In genomic region chrX:3680459-3680858, GRCh38 we compare ENCODE assay signal across 28 cellular contexts.
"Had no signal": no experiment of that assay in that cellular context is flagged by ENCODE, and none has a peak within 500 bp of the region (broad histone marks: within the 10 kb centered on the region; RNA-seq: fewer than 3 reads in every experiment).

No MANE protein-coding gene starts in this region.

- ATAC-seq: activated CD4-positive, alpha-beta T cell treated with anti-CD3 and anti-CD28 coated beads for 36 hours; activated CD8-positive, alpha-beta T cell treated with anti-CD3 and anti-CD28 coated beads for 36 hours; body of pancreas had no signal

- H3K27me3 Mint-ChIP-seq: activated CD4-positive, alpha-beta T cell treated with anti-CD3 and anti-CD28 coated beads for 36 hours; activated CD8-positive, alpha-beta T cell treated with anti-CD3 and anti-CD28 coated beads for 36 hours; activated naive CD8-positive, alpha-beta T cell treated with anti-CD3 and anti-CD28 coated beads, Interleukin-2, amount 10 ng/mL, durations not matched to agents 7 days and 5 days had no signal

- H3K9me3 Mint-ChIP-seq: activated CD8-positive, alpha-beta T cell treated with anti-CD3 and anti-CD28 coated beads for 36 hours; activated naive CD8-positive, alpha-beta T cell treated with anti-CD3 and anti-CD28 coated beads, Interleukin-2, amount 10 ng/mL, durations not matched to agents 7 days and 5 days; T-helper 1 cell treated with Interleukin-12 subunit alpha and Interleukin-12 subunit beta and Interleukin-4 antibody, amounts not matched to agents 30 μg/mL and 1 μg/mL, for 36 hours had no signal

- DNase-seq: activated CD4-positive, alpha-beta T cell treated with anti-CD3 and anti-CD28 coated beads for 36 hours; activated CD8-positive, alpha-beta memory T cell treated with anti-CD3 and anti-CD28 coated beads, Interleukin-2, amount 50 U/mL, for 48 hours; activated CD8-positive, alpha-beta T cell treated with anti-CD3 and anti-CD28 coated beads for 36 hours; activated naive CD4-positive, alpha-beta T cell treated with anti-CD3 and anti-CD28 coated beads, Interleukin-2, amount 50 U/mL, for 16 hours; activated naive CD8-positive, alpha-beta T cell treated with anti-CD3 and anti-CD28 coated beads, Interleukin-2, amount 10 ng/mL, durations not matched to agents 7 days and 5 days; activated T-cell treated with anti-CD3 and anti-CD28 coated beads, Interleukin-2, amount 50 U/mL, for 1 hour; adrenal gland; anterior cingulate cortex; body of pancreas; central memory CD4-positive, alpha-beta T cell; MG63; MV-4-11; NCI-H1092 treated with DMSO at 0.1 percent for 48 hours; NCI-H1417 treated with DMSO at 0.1 percent for 48 hours; NCI-H1694; NCI-H2029; NCI-H2107; NCI-H2171 treated with DMSO at 0.1 percent for 48 hours; NCI-H345; NCI-H510A; NCI-H526 treated with DMSO at 0.1 percent for 48 hours; NCI-H82; OCI-M1; Peyer's patch; SHP77; T-helper 9 cell; WERI-Rb-1 had no signal

- H3K4me3 Mint-ChIP-seq: activated CD4-positive, alpha-beta T cell treated with anti-CD3 and anti-CD28 coated beads for 36 hours; activated CD8-positive, alpha-beta T cell treated with anti-CD3 and anti-CD28 coated beads for 36 hours; activated naive CD8-positive, alpha-beta T cell treated with anti-CD3 and anti-CD28 coated beads, Interleukin-2, amount 10 ng/mL, durations not matched to agents 7 days and 5 days; T-helper 1 cell treated with Interleukin-12 subunit alpha and Interleukin-12 subunit beta and Interleukin-4 antibody, amounts not matched to agents 30 μg/mL and 1 μg/mL, for 36 hours had no signal

- H3K27ac Mint-ChIP-seq: activated CD4-positive, alpha-beta T cell treated with anti-CD3 and anti-CD28 coated beads for 36 hours; activated CD8-positive, alpha-beta T cell treated with anti-CD3 and anti-CD28 coated beads for 36 hours; activated naive CD8-positive, alpha-beta T cell treated with anti-CD3 and anti-CD28 coated beads, Interleukin-2, amount 10 ng/mL, durations not matched to agents 7 days and 5 days; T-helper 1 cell treated with Interleukin-12 subunit alpha and Interleukin-12 subunit beta and Interleukin-4 antibody, amounts not matched to agents 30 μg/mL and 1 μg/mL, for 36 hours had no signal
